ENCODE assay signal across 25 cellular contexts in the genomic region with DNA sequence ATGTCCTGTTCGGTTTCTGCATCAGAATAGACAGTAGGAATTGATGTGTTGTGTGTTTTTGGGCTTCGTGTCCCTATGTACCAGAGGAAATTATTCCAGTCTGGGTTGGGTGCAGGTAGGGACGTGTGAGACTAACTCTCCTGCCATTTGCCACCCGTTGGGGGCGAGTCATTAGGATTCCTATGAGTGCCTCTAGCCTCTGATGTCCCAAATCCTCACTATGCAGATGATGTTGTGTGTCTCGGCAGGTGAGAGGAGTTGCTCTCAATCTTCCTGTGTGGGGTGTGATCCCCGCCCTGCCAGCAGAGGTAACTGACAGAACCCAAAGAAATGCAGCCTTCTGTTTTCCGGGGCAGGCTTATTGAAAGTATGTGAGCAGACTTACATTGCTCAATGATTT.
"Had no signal": no experiment of that assay in that cellular context is flagged by ENCODE, and none has a peak within 500 bp of the region (broad histone marks: within the 10 kb centered on the region; RNA-seq: fewer than 3 reads in every experiment).

No MANE protein-coding gene starts in this region.

- H3K9me3 ChIP-seq: heart left ventricle had no signal

- H3K27ac ChIP-seq: heart left ventricle had no signal

- ATAC-seq: activated CD4-positive, alpha-beta T cell treated with anti-CD3 and anti-CD28 coated beads for 36 hours; activated T-cell treated with anti-CD3 and anti-CD28 coated beads, Interleukin-2, amount 50 U/mL, for 4 hours; activated T-helper 17 cell treated with anti-CD3 and anti-CD28 coated beads, Interleukin-2, amount 50 U/mL, for 72 hours; effector memory CD8-positive, alpha-beta T cell; esophagus mucosa; heart left ventricle had no signal

- DNase-seq: activated CD4-positive, alpha-beta memory T cell treated with anti-CD3 and anti-CD28 coated beads, Interleukin-2, amount 10 ng/mL, durations not matched to agents 7 days and 5 days; activated CD4-positive, alpha-beta T cell treated with anti-CD3 and anti-CD28 coated beads for 36 hours; activated CD4-positive, alpha-beta T cell treated with anti-CD3 and anti-CD28 coated beads, Interleukin-2, amount 10 ng/mL, durations not matched to agents 24 days and 14 days; activated CD4-positive, CD25-positive, alpha-beta regulatory T cell; activated CD4-positive, CD25-positive, alpha-beta regulatory T cell treated with anti-CD3 and anti-CD28 coated beads, Interleukin-2, amount 50 U/mL, for 72 hours; activated CD8-positive, alpha-beta memory T cell treated with anti-CD3 and anti-CD28 coated beads for 24 hours; activated effector memory CD4-positive, alpha-beta T cell treated with Interleukin-2 at 50 U/mL for 16 hours; activated gamma-delta T cell treated with Interleukin-2 at 50 U/mL for 16 hours; activated naive CD4-positive, alpha-beta T cell treated with anti-CD3 and anti-CD28 coated beads, Interleukin-2, amount 50 U/mL, for 16 hours; activated naive CD4-positive, alpha-beta T cell treated with Interleukin-2 at 50 U/mL for 16 hours; activated T-cell treated with anti-CD3 and anti-CD28 coated beads, Interleukin-2, amount 50 U/mL, for 4 hours; amniotic stem cell; anterior cingulate cortex; caudate nucleus; cortex of kidney; dermis blood vessel endothelial cell; effector CD4-positive, alpha-beta T cell; effector memory CD8-positive, alpha-beta T cell; foreskin fibroblast; glutamatergic neuron; heart left ventricle; T-helper 2 cell had no signal

- H3K27ac Mint-ChIP-seq: activated CD4-positive, alpha-beta memory T cell treated with anti-CD3 and anti-CD28 coated beads, Interleukin-2, amount 10 ng/mL, durations not matched to agents 7 days and 5 days; activated CD4-positive, alpha-beta T cell treated with anti-CD3 and anti-CD28 coated beads for 36 hours; activated CD4-positive, alpha-beta T cell treated with anti-CD3 and anti-CD28 coated beads, Interleukin-2, amount 10 ng/mL, durations not matched to agents 24 days and 14 days; activated naive CD8-positive, alpha-beta T cell; activated T-helper 17 cell treated with anti-CD3 and anti-CD28 coated beads, Interleukin-2, amount 50 U/mL, for 72 hours; effector memory CD8-positive, alpha-beta T cell had no signal

- H3K4me3 Mint-ChIP-seq: activated CD4-positive, alpha-beta memory T cell treated with anti-CD3 and anti-CD28 coated beads, Interleukin-2, amount 10 ng/mL, durations not matched to agents 7 days and 5 days; activated CD4-positive, alpha-beta T cell treated with anti-CD3 and anti-CD28 coated beads for 36 hours; activated CD4-positive, alpha-beta T cell treated with anti-CD3 and anti-CD28 coated beads, Interleukin-2, amount 10 ng/mL, durations not matched to agents 24 days and 14 days; activated naive CD8-positive, alpha-beta T cell; activated T-cell treated with anti-CD3 and anti-CD28 coated beads, Interleukin-2, amount 50 U/mL, for 4 hours; activated T-helper 17 cell treated with anti-CD3 and anti-CD28 coated beads, Interleukin-2, amount 50 U/mL, for 72 hours; effector memory CD8-positive, alpha-beta T cell had no signal

- H3K4me3 ChIP-seq: heart left ventricle had no signal

- H3K4me1 Mint-ChIP-seq: activated CD4-positive, alpha-beta memory T cell treated with anti-CD3 and anti-CD28 coated beads, Interleukin-2, amount 10 ng/mL, durations not matched to agents 7 days and 5 days; activated CD4-positive, alpha-beta T cell treated with anti-CD3 and anti-CD28 coated beads for 36 hours; activated CD4-positive, alpha-beta T cell treated with anti-CD3 and anti-CD28 coated beads, Interleukin-2, amount 10 ng/mL, durations not matched to agents 24 days and 14 days; activated T-helper 17 cell treated with anti-CD3 and anti-CD28 coated beads, Interleukin-2, amount 50 U/mL, for 72 hours had no signal

- H3K27me3 Mint-ChIP-seq: activated CD4-positive, alpha-beta memory T cell treated with anti-CD3 and anti-CD28 coated beads, Interleukin-2, amount 10 ng/mL, durations not matched to agents 7 days and 5 days; activated CD4-positive, alpha-beta T cell treated with anti-CD3 and anti-CD28 coated beads, Interleukin-2, amount 10 ng/mL, durations not matched to agents 24 days and 14 days; activated T-helper 17 cell treated with anti-CD3 and anti-CD28 coated beads, Interleukin-2, amount 50 U/mL, for 72 hours had no signal

- H3K36me3 ChIP-seq: heart left ventricle had no signal
